ENCODE assay signal across 1 cellular context in the genomic region with DNA sequence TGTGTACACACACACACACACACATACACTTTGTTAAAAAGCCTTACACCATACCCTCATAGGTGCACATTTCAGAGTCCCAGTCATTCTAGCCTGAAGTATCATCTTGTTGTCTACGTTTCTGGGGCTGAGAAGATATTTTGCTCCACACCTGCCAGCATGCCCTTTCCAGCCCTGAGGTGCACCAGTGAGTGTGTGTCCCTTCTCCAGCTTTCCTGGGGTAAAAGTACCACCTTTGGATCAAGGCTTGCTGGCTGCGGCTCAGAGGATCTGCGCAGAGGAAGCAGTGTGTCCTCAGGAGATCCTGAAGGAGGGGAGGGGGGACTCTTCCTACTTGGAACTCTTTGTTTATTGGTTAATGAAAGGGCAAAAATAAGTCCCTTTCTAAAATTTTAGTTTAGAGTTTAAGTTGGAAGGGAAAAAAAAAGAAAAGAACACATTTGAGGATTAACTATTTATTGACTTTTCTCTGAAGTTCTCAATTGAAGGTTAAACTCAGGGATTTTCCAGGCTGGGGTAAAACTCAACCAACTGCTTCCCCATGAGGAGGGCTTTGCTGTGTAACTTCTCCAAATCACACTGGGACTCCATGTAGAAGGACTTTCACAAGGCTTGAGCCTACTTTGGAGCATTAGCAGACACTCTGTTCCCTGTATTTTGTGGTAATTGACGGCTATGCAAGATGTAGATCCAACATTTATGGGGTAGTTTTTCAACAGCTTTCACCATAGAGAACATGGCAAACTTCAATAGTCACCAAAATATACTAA.
TF ChIP-seq lines count a peak whose summit lies in the region.

No MANE protein-coding gene starts in this region.

TF ChIP-seq in GM23338, 12 proteins besides CTCF, POLR2A, EP300 and RAD21 (continued from another document):
- TF ChIP-seq, protein P1, sequence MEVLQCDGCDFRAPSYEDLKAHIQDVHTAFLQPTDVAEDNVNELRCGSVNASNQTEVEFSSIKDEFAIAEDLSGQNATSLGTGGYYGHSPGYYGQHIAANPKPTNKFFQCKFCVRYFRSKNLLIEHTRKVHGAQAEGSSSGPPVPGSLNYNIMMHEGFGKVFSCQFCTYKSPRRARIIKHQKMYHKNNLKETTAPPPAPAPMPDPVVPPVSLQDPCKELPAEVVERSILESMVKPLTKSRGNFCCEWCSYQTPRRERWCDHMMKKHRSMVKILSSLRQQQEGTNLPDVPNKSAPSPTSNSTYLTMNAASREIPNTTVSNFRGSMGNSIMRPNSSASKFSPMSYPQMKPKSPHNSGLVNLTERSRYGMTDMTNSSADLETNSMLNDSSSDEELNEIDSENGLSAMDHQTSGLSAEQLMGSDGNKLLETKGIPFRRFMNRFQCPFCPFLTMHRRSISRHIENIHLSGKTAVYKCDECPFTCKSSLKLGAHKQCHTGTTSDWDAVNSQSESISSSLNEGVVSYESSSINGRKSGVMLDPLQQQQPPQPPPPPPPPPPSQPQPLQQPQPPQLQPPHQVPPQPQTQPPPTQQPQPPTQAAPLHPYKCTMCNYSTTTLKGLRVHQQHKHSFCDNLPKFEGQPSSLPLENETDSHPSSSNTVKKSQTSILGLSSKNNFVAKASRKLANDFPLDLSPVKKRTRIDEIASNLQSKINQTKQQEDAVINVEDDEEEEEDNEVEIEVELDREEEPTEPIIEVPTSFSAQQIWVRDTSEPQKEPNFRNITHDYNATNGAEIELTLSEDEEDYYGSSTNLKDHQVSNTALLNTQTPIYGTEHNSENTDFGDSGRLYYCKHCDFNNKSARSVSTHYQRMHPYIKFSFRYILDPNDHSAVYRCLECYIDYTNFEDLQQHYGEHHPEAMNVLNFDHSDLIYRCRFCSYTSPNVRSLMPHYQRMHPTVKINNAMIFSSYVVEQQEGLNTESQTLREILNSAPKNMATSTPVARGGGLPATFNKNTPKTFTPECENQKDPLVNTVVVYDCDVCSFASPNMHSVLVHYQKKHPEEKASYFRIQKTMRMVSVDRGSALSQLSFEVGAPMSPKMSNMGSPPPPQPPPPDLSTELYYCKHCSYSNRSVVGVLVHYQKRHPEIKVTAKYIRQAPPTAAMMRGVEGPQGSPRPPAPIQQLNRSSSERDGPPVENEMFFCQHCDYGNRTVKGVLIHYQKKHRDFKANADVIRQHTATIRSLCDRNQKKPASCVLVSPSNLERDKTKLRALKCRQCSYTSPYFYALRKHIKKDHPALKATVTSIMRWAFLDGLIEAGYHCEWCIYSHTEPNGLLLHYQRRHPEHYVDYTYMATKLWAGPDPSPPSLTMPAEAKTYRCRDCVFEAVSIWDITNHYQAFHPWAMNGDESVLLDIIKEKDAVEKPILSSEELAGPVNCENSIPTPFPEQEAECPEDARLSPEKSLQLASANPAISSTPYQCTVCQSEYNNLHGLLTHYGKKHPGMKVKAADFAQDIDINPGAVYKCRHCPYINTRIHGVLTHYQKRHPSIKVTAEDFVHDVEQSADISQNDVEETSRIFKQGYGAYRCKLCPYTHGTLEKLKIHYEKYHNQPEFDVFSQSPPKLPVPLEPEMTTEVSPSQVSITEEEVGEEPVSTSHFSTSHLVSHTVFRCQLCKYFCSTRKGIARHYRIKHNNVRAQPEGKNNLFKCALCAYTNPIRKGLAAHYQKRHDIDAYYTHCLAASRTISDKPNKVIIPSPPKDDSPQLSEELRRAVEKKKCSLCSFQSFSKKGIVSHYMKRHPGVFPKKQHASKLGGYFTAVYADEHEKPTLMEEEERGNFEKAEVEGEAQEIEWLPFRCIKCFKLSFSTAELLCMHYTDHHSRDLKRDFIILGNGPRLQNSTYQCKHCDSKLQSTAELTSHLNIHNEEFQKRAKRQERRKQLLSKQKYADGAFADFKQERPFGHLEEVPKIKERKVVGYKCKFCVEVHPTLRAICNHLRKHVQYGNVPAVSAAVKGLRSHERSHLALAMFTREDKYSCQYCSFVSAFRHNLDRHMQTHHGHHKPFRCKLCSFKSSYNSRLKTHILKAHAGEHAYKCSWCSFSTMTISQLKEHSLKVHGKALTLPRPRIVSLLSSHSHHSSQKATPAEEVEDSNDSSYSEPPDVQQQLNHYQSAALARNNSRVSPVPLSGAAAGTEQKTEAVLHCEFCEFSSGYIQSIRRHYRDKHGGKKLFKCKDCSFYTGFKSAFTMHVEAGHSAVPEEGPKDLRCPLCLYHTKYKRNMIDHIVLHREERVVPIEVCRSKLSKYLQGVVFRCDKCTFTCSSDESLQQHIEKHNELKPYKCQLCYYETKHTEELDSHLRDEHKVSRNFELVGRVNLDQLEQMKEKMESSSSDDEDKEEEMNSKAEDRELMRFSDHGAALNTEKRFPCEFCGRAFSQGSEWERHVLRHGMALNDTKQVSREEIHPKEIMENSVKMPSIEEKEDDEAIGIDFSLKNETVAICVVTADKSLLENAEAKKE (CRISPR knock-in tag; IDR thresholded peaks at IDR 0.05): no peak
- no peak for TF ChIP-seq CREB1 (CRISPR knock-in tag; IDR thresholded peaks at IDR 0.05; ENCODE audit: low read depth)
- no peak for TF ChIP-seq ZNF331 (CRISPR knock-in tag; IDR thresholded peaks at IDR 0.05; ENCODE audit: low read depth)
- 0 out of 2 replicates have a peak, but pooled peaks have one; percentile 22 for TF ChIP-seq POLR2AphosphoS5 (IDR thresholded peaks at IDR 0.05; ENCODE audit: low read depth)
